ENCODE assay signal across 1 cellular context in genomic region chr15:68699124-68699880, GRCh38.
TF ChIP-seq lines count a peak whose summit lies in the region.

No MANE protein-coding gene starts in this region.

TF ChIP-seq in WTC11, 78 proteins besides CTCF, POLR2A, EP300 and RAD21 (continued from another document):
- TF ChIP-seq NFYB (CRISPR knock-in tag; conservative IDR thresholded peaks at IDR 0.05; ENCODE audit: low read depth) (no peak), ZNF138 (CRISPR knock-in tag; conservative IDR thresholded peaks at IDR 0.05) (no peak), ETV6 (CRISPR knock-in tag; IDR thresholded peaks at IDR 0.05) (no peak), JAZF1 (CRISPR knock-in tag; IDR thresholded peaks at IDR 0.05) (no peak)
